20 cellular contexts compared by ENCODE assay signal in genomic region chr10:113301342-113301984, GRCh38.
DNase-seq lines count a peak whose midpoint lies in the region; ATAC-seq and TF ChIP-seq lines count a peak whose summit lies in the region.
"Had no signal": no experiment of that assay in that cellular context is flagged by ENCODE, and none has a peak within 500 bp of the region (broad histone marks: within the 10 kb centered on the region; RNA-seq: fewer than 3 reads in every experiment).

No MANE protein-coding gene starts in this region.

- H3K9ac ChIP-seq in mammary epithelial cell (ENCODE audit: insufficient read depth, low read length): no peak overlapping the region

- no peaks in the 10 kb centered on the region for H3K4me1 ChIP-seq in mammary epithelial cell (ENCODE audit: insufficient read depth, low read length)
- no peaks in the 10 kb centered on the region for H3K4me1 ChIP-seq in upper lobe of right lung
- H3K4me1 ChIP-seq: adrenal gland, gastroesophageal sphincter, vagina had no signal

- no peaks in the 10 kb centered on the region for H3K79me2 ChIP-seq in mammary epithelial cell (ENCODE audit: insufficient read depth, low read length)

- H3K36me3 ChIP-seq in mammary epithelial cell (ENCODE audit: insufficient read depth, low read length) (no peaks in the 10 kb centered on the region), brain microvascular endothelial cell (replicated peaks) (no peaks in the 10 kb centered on the region), upper lobe of right lung (no peaks in the 10 kb centered on the region)
- H3K36me3 ChIP-seq: adrenal gland, gastroesophageal sphincter, vagina had no signal

- H3K27me3 ChIP-seq in mammary epithelial cell (ENCODE audit: insufficient read depth, low read length) (no peaks in the 10 kb centered on the region), brain microvascular endothelial cell (replicated peaks) (no peaks in the 10 kb centered on the region), upper lobe of right lung (no peaks in the 10 kb centered on the region)
- H3K27me3 ChIP-seq: adrenal gland, gastroesophageal sphincter, vagina had no signal

- intact Hi-C loops in MCF 10A (cut with micrococcal nuclease): no loop called here
- intact Hi-C loops in mammary epithelial cell (cut with micrococcal nuclease): no loop called here
- intact Hi-C loops in upper lobe of right lung (cut with DNase I): no loop called here

- DNase-seq in MCF 10A (ENCODE audit: unreplicated experiment) (peak; percentile 11), mammary epithelial cell (no peak), NAMALWA (ENCODE audit: low spot score) (peak; percentile 32), brain microvascular endothelial cell (no peak), upper lobe of right lung (no peak), A172 (ENCODE audit: low spot score) (no peak), NOMO-1 treated with DMSO at 0.1 percent for 48 hours (lab: John Stamatoyannopoulos, UW; ENCODE audit: unreplicated experiment) (no peak)
- DNase-seq in effector memory CD8-positive, alpha-beta T cell: no peak
- DNase-seq: adrenal gland; cerebellar nuclear complex; immature natural killer cell; naive thymus-derived CD8-positive, alpha-beta T cell; NCI-H1048; NCI-H2171; stimulated activated naive CD8-positive, alpha-beta T cell treated with anti-CD3 and anti-CD28 coated beads, Interleukin-15, Interleukin-2, amounts not matched to agents 100 U/mL and 50 U/mL, for 24 hours had no signal

- dilution Hi-C loops in mammary epithelial cell (cut with HindIII; ENCODE audit: low sequenced_read_pairs): loop anchor here (5.0 kb wide), 1 partner anchor 56 kb away; no protein-coding TSS in a partner anchor

- no peak overlapping the region for H3K4me3 Mint-ChIP-seq in MCF 10A (ENCODE audit: unreplicated experiment)
- no peak overlapping the region for H3K4me3 Mint-ChIP-seq in effector memory CD8-positive, alpha-beta T cell
- H3K4me3 Mint-ChIP-seq: activated T-helper 17 cell treated with anti-CD3 and anti-CD28 coated beads, Interleukin-2, amount 50 U/mL, for 72 hours; immature natural killer cell; naive thymus-derived CD8-positive, alpha-beta T cell had no signal

- peaks cover 5% of the 10 kb centered on the region for H3K4me1 Mint-ChIP-seq in MCF 10A (ENCODE audit: insufficient read depth, unreplicated experiment)
- peaks cover 0 to 3% of the 10 kb centered on the region in 2 donors for H3K4me1 Mint-ChIP-seq in effector memory CD8-positive, alpha-beta T cell (ENCODE audit: low read depth in 2 of 2)
- H3K4me1 Mint-ChIP-seq: activated T-helper 17 cell treated with anti-CD3 and anti-CD28 coated beads, Interleukin-2, amount 50 U/mL, for 72 hours; immature natural killer cell had no signal

- in situ Hi-C loops in mammary epithelial cell (cut with MboI; ENCODE audit: low sequenced_read_pairs in 2 of 2): no loop called here
- in situ Hi-C loops in brain microvascular endothelial cell (cut with HindIII; ENCODE audit: low pct_ligation_motif_present, low sequenced_read_pairs): no loop called here

- WGBS in mammary epithelial cell (ENCODE audit: low coverage, missing lambda C conversion rate): 80% methylated on average over 7 of the region's 7 CpGs

- no peak overlapping the region for H3K4me3 ChIP-seq in mammary epithelial cell (replicated peaks in 1 of 3; ENCODE audit: insufficient read depth in 1 of 3, low read depth in 2 of 3, low read length in 3 of 3)
- no peak overlapping the region for H3K4me3 ChIP-seq in brain microvascular endothelial cell (ENCODE audit: low read depth, low read length)
- no peak overlapping the region for H3K4me3 ChIP-seq in upper lobe of right lung
- H3K4me3 ChIP-seq: adrenal gland, gastroesophageal sphincter, lung, vagina had no signal

- no peaks in the 10 kb centered on the region for H3K9me3 Mint-ChIP-seq in MCF 10A (ENCODE audit: unreplicated experiment)
- no peaks in the 10 kb centered on the region for H3K9me3 Mint-ChIP-seq in effector memory CD8-positive, alpha-beta T cell
- H3K9me3 Mint-ChIP-seq: activated T-helper 17 cell treated with anti-CD3 and anti-CD28 coated beads, Interleukin-2, amount 50 U/mL, for 72 hours; immature natural killer cell; naive thymus-derived CD8-positive, alpha-beta T cell had no signal

- H2AFZ ChIP-seq in mammary epithelial cell (ENCODE audit: low read depth, low read length): no peak overlapping the region

- ATAC-seq in upper lobe of right lung: peak; percentile 23
- ATAC-seq in effector memory CD8-positive, alpha-beta T cell (replicated peaks): no peak
- ATAC-seq: activated T-helper 17 cell treated with anti-CD3 and anti-CD28 coated beads, Interleukin-2, amount 50 U/mL, for 72 hours; gastroesophageal sphincter; naive thymus-derived CD8-positive, alpha-beta T cell; stimulated activated naive CD8-positive, alpha-beta T cell treated with anti-CD3 and anti-CD28 coated beads, Interleukin-15, Interleukin-2, amounts not matched to agents 100 U/mL and 50 U/mL, for 24 hours had no signal

- no peak overlapping the region for H3K4me2 ChIP-seq in mammary epithelial cell (ENCODE audit: insufficient read depth, low read depth, low read length)

- no peaks in the 10 kb centered on the region for H3K9me3 ChIP-seq in mammary epithelial cell (replicated peaks; ENCODE audit: insufficient read depth, low read length)
- H3K9me3 ChIP-seq in upper lobe of right lung: no peaks in the 10 kb centered on the region
- H3K9me3 ChIP-seq: adrenal gland, gastroesophageal sphincter, vagina had no signal

- H4K20me1 ChIP-seq in mammary epithelial cell (ENCODE audit: insufficient read depth, low read length): no peaks in the 10 kb centered on the region

- no peak overlapping the region for H3K27ac Mint-ChIP-seq in MCF 10A (ENCODE audit: low read depth, unreplicated experiment)
- H3K27ac Mint-ChIP-seq in effector memory CD8-positive, alpha-beta T cell: no peak overlapping the region
- H3K27ac Mint-ChIP-seq: activated T-helper 17 cell treated with anti-CD3 and anti-CD28 coated beads, Interleukin-2, amount 50 U/mL, for 72 hours; immature natural killer cell; naive thymus-derived CD8-positive, alpha-beta T cell; progenitor cell of endocrine pancreas had no signal

- BruUV-seq in MCF 10A (replicated peaks; lab: Mats Ljungman, UMichigan) (no TSS peak), mammary epithelial cell (replicated peaks; lab: Mats Ljungman, UMichigan) (no TSS peak)

- no peak overlapping the region for H3K27ac ChIP-seq in mammary epithelial cell (ENCODE audit: insufficient read depth, low read depth, low read length)
- H3K27ac ChIP-seq in brain microvascular endothelial cell: no peak overlapping the region
- no peak overlapping the region for H3K27ac ChIP-seq in upper lobe of right lung
- H3K27ac ChIP-seq: adrenal gland, gastroesophageal sphincter, vagina had no signal

- no peaks in the 10 kb centered on the region for H3K27me3 Mint-ChIP-seq in MCF 10A (ENCODE audit: insufficient read depth, unreplicated experiment)
- H3K27me3 Mint-ChIP-seq in effector memory CD8-positive, alpha-beta T cell: peaks cover 11 to 36% of the 10 kb centered on the region in 2 donors
- H3K27me3 Mint-ChIP-seq: progenitor cell of endocrine pancreas had no signal

- POLR2A ChIA-PET in MCF 10A (lab: Yijun Ruan, JAX): interaction anchor here (0.7 kb wide), 2 partner anchors 22 to 561 kb away, joined by 3 read pairs; no protein-coding TSS in a partner anchor

- no peaks in the 10 kb centered on the region for H3K36me3 Mint-ChIP-seq in MCF 10A (ENCODE audit: insufficient read depth, unreplicated experiment)
- no peaks in the 10 kb centered on the region for H3K36me3 Mint-ChIP-seq in effector memory CD8-positive, alpha-beta T cell (ENCODE audit: insufficient read depth)
- H3K36me3 Mint-ChIP-seq: immature natural killer cell; naive thymus-derived CD8-positive, alpha-beta T cell had no signal

- no peak for TF ChIP-seq CTCF in MCF 10A (IDR thresholded peaks at IDR 0.05; ENCODE audit: unreplicated experiment)
- TF ChIP-seq CTCF in mammary epithelial cell (conservative IDR thresholded peaks at IDR 0.05 in 1 of 2, IDR thresholded peaks at IDR 0.05 in 1 of 2; ENCODE audit: extremely low read depth in 1 of 2, insufficient read depth in 1 of 2, low read depth in 1 of 2, low read length in 2 of 2): no peak
- TF ChIP-seq CTCF in brain microvascular endothelial cell (IDR thresholded peaks at IDR 0.05; ENCODE audit: low read depth, low read length, missing control alignments): peak; percentile 7
- TF ChIP-seq CTCF in upper lobe of right lung (IDR thresholded peaks at IDR 0.05): no peak

- CTCF ChIA-PET in MCF 10A (lab: Yijun Ruan, JAX) (interaction anchor here (0.6 to 1.3 kb wide), 3 partner anchors 9 to 580 kb away, joined by 3 read pairs; no protein-coding TSS in a partner anchor), mammary epithelial cell (lab: Charles Lee; ENCODE audit: low non-redundant PET) (no interaction called here)

Comparison
In these comparisons a context has a peak if more than half of its experiments do, and no peak if none do; other contexts are left out.
1. DNase-seq: peak in MCF 10A (single experiment) and NAMALWA (single experiment); none in mammary epithelial cell (single experiment), brain microvascular endothelial cell (single experiment), upper lobe of right lung (single experiment), effector memory CD8-positive, alpha-beta T cell (0 of 3), A172 (single experiment) and NOMO-1 treated with DMSO at 0.1 percent for 48 hours (single experiment).